ENCODE assay signal across 9 cellular contexts in genomic region chr6:89999154-89999553, GRCh38.
DNase-seq lines count a peak whose midpoint lies in the region; ATAC-seq and TF ChIP-seq lines count a peak whose summit lies in the region.
"Had no signal": no experiment of that assay in that cellular context is flagged by ENCODE, and none has a peak within 500 bp of the region (broad histone marks: within the 10 kb centered on the region; RNA-seq: fewer than 3 reads in every experiment).

No MANE protein-coding gene starts in this region.

- TF ChIP-seq CTCF in breast epithelium (IDR thresholded peaks at IDR 0.05) = no peak
- TF ChIP-seq CTCF in retinal pigment epithelial cell (conservative IDR thresholded peaks at IDR 0.05; ENCODE audit: low read depth, low read length) = no peak

- no peaks in the 10 kb centered on the region for H3K9me3 ChIP-seq in breast epithelium
- H3K9me3 ChIP-seq: A549 had no signal

- intact Hi-C loops in breast epithelium (cut with DNase I; ENCODE audit: low total_unique reads) = no loop called here

- TF ChIP-seq POLR2A in breast epithelium (IDR thresholded peaks at IDR 0.05) = no peak

- H3K36me3 ChIP-seq in breast epithelium = no peaks in the 10 kb centered on the region
- H3K36me3 ChIP-seq in H7 (replicated peaks; ENCODE audit: control insufficient read depth, insufficient read depth, low read length) = no peaks in the 10 kb centered on the region

- H3K4me1 ChIP-seq in breast epithelium = peaks cover 0 to 5% of the 10 kb centered on the region in 2 donors
- H3K4me1 ChIP-seq: A549 had no signal

- H3K27ac ChIP-seq in breast epithelium = peak overlapping the region; percentile 69 to 90
- H3K27ac ChIP-seq: A549 had no signal

- H3K4me3 ChIP-seq in breast epithelium (no peak overlapping the region), retinal pigment epithelial cell (ENCODE audit: low read length) (no peak overlapping the region), H7 (ENCODE audit: insufficient read depth, low read depth, low read length) (no peak overlapping the region)
- H3K4me3 ChIP-seq: A549 had no signal

- no peak for ATAC-seq in HG02973 (IDR thresholded peaks at IDR 0.05; ENCODE audit: unreplicated experiment)
- ATAC-seq: A549 had no signal

- DNase-seq in SKM-1 treated with dmso at 0.1 percent for 144 hours (lab: John Stamatoyannopoulos, UW; ENCODE audit: unreplicated experiment) (peak; percentile 50), SKM-1 (lab: John Stamatoyannopoulos, UW; ENCODE audit: unreplicated experiment) (no peak), NCI-H510A (lab: John Stamatoyannopoulos, UW) (peak; percentile 87), breast epithelium (ENCODE audit: low spot score in 2 of 2) (peak in 1 of 2 donors; percentile 78), retinal pigment epithelial cell (ENCODE audit: low read depth) (peak; percentile 83), H7 (no peak)
- DNase-seq in activated CD8-positive, alpha-beta memory T cell treated with anti-CD3 and anti-CD28 coated beads for 24 hours = no peak

- H3K27me3 ChIP-seq in breast epithelium = no peaks in the 10 kb centered on the region
- no peaks in the 10 kb centered on the region for H3K27me3 ChIP-seq in H7 (ENCODE audit: control insufficient read depth, insufficient read depth, low read length)

Comparison
In these comparisons a context has a peak if more than half of its experiments do, and no peak if none do; other contexts are left out.
1. DNase-seq: peak in SKM-1 treated with dmso at 0.1 percent for 144 hours (single experiment), NCI-H510A (single experiment) and retinal pigment epithelial cell (single experiment); none in SKM-1 (single experiment), H7 (single experiment) and activated CD8-positive, alpha-beta memory T cell treated with anti-CD3 and anti-CD28 coated beads for 24 hours (single experiment).